ENCODE assay signal across 16 cellular contexts in the genomic region with DNA sequence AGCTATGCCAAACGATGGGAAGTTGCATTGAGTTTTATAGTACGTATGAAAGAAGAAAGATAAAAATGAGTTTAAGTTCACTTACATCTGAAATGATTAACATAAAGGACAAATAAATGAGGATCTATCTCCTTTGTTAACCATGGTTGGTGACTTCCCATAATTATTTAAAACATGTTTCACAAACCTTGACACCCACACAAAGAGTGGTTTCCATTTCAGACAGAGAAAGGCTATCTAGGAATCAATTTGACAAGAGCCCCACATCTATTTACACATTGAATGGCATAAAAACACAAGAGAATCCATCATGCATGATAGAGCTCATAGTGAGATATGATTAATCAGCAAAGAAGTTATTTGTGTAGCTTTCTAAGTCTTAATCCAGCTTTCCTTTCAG.
"Had no signal": no experiment of that assay in that cellular context is flagged by ENCODE, and none has a peak within 500 bp of the region (broad histone marks: within the 10 kb centered on the region; RNA-seq: fewer than 3 reads in every experiment).

No MANE protein-coding gene starts in this region.

- H3K27me3 ChIP-seq: heart left ventricle, left lung, neutrophil, right atrium auricular region had no signal

- ATAC-seq: heart left ventricle, left lung had no signal

- H3K36me3 ChIP-seq: heart left ventricle, left lung, neutrophil, right atrium auricular region, WERI-Rb-1 had no signal

- FAIRE-seq: frontal cortex, islet of Langerhans had no signal

- DNase-seq: activated CD4-positive, alpha-beta T cell treated with anti-CD3 and anti-CD28 coated beads for 4 hours; activated naive CD4-positive, alpha-beta T cell treated with anti-CD3 and anti-CD28 coated beads, Interleukin-2, amount 10 ng/mL, durations not matched to agents 7 days and 5 days; central memory CD4-positive, alpha-beta T cell; effector CD4-positive, alpha-beta T cell; heart left ventricle; left lung; mesenchymal stem cell; posterior cingulate gyrus; stimulated activated naive CD4-positive, alpha-beta T cell; trophoblast cell; WERI-Rb-1 had no signal

- H3K27ac ChIP-seq: coronary artery, left lung, neutrophil, right atrium auricular region, WERI-Rb-1 had no signal

- H3K9me3 ChIP-seq: heart left ventricle, left lung, neutrophil had no signal

- H3K4me3 ChIP-seq: coronary artery, heart left ventricle, left lung, right atrium auricular region had no signal

- H3K9me3 Mint-ChIP-seq: activated naive CD4-positive, alpha-beta T cell treated with anti-CD3 and anti-CD28 coated beads, Interleukin-2, amount 10 ng/mL, durations not matched to agents 7 days and 5 days had no signal

- H3K4me3 Mint-ChIP-seq: activated naive CD4-positive, alpha-beta T cell treated with anti-CD3 and anti-CD28 coated beads, Interleukin-2, amount 10 ng/mL, durations not matched to agents 7 days and 5 days had no signal
